ENCODE assay signal across 21 cellular contexts in the genomic region with DNA sequence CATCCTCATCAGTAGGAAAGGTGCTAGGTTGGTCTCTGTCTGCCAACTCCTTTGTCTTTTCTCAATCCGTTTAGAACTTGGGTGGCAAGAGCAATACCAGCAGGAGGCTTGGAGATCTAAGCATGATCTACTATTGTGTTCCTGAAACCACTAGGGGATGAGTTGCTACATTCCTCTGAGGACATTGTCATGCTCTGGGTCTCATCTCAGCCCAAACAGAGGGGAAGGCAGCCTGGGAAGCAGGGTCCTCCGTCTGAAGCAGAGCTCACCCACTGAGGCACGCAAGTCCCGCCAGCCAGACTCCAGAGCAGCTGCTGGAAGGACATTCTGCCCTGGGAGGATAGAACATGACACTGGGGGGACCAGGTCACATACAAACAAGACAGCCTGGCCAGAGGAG.
"Had no signal": no experiment of that assay in that cellular context is flagged by ENCODE, and none has a peak within 500 bp of the region (broad histone marks: within the 10 kb centered on the region; RNA-seq: fewer than 3 reads in every experiment).

No MANE protein-coding gene starts in this region.

- DNase-seq: effector memory CD8-positive, alpha-beta T cell; esophagus squamous epithelium; foreskin fibroblast; glutamatergic neuron; islet precursor cell; mammary epithelial cell; occipital lobe; pancreas; psoas muscle; retina; right lobe of liver; spleen; stimulated activated CD4-positive, alpha-beta T cell treated with anti-CD3 and anti-CD28 coated beads, Interleukin-15, amount 100 ng/mL, for 24 hours; stimulated activated CD4-positive, alpha-beta T cell treated with anti-CD3 and anti-CD28 coated beads, Interleukin-1b, Interleukin-23, amount 100 ng/mL, for 48 hours; stimulated activated CD4-positive, alpha-beta T cell treated with anti-CD3 and anti-CD28 coated beads, Interleukin-4, amount 100 ng/mL, for 24 hours; stimulated activated naive CD8-positive, alpha-beta T cell treated with anti-CD3 and anti-CD28 coated beads, Interleukin-15, amount 100 ng/mL, for 72 hours; transverse colon had no signal

- FAIRE-seq: pancreas had no signal

- ATAC-seq: effector memory CD8-positive, alpha-beta T cell; gastroesophageal sphincter; left lobe of liver; pancreas; psoas muscle; stimulated activated memory B cell treated with anti-CD40 and anti-IgM and Interleukin-4, amounts not matched to agents 10 μg/mL and 1 μg/mL and 100 μg/mL, for 72 hours; stimulated activated naive CD8-positive, alpha-beta T cell treated with anti-CD3 and anti-CD28 coated beads, Interleukin-15, amount 100 ng/mL, for 72 hours had no signal

- H3K9me3 ChIP-seq: esophagus squamous epithelium, gastroesophageal sphincter, pancreas, psoas muscle, right lobe of liver, spleen, thoracic aorta, transverse colon had no signal

- H3K27me3 ChIP-seq: esophagus squamous epithelium, gastroesophageal sphincter, pancreas, right lobe of liver, spleen, transverse colon had no signal

- H3K4me1 ChIP-seq: gastroesophageal sphincter, pancreas, psoas muscle, right lobe of liver, spleen, transverse colon had no signal

- H3K36me3 ChIP-seq: esophagus squamous epithelium, gastroesophageal sphincter, pancreas, right lobe of liver, spleen, thoracic aorta, transverse colon had no signal

- H3K4me3 ChIP-seq: esophagus squamous epithelium, gastroesophageal sphincter, pancreas, psoas muscle, right lobe of liver, spleen, thoracic aorta, transverse colon had no signal

- H3K27ac ChIP-seq: esophagus squamous epithelium, gastroesophageal sphincter, pancreas, psoas muscle, right lobe of liver, spleen, thoracic aorta, transverse colon had no signal
